Comparison of ENCODE assay signal across 2 cellular contexts in the genomic region with DNA sequence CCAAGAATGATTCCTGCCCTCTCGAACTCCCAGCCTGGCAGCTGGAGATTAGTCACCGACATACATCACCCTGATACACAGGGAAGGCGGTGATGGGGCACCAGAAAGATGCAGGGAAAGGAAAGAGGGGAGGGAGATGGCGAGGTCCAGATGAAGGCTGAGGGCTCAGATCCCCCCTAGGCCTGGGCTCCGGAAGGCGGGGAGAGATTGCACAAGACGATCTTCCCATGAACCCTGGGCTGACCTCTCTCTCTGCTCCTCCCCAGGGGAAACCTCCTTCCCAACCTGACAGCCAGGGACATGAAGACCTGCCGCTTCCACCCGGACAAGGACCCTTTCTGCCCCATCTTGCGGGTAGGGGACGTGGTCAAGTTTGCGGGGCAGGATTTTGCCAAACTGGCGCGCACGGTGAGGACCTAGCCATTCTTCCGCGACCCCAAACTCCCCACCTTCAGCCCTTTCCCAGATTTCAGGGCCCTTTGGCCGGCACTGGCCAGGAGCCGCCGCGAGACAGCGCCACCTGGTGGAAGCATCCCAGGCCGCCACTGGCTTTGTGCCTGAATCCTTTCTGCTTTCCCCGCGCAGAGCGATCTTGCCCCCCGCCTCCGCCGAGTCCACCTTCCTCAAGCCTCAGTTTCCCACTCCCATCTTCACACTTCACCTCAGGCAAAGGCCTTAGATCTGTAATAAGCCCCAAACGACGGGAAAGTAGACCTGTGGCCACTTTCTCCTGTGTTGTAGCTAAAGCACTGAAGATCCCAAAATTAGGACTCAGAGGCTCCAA.
TF ChIP-seq lines count a peak whose summit lies in the region.

No MANE protein-coding gene starts in this region.

TF ChIP-seq in Ishikawa, 13 proteins besides CTCF, POLR2A, EP300 and RAD21:
- no peak for TF ChIP-seq EGR1 (IDR thresholded peaks at IDR 0.05)
- TF ChIP-seq NFIC (IDR thresholded peaks at IDR 0.05), result peak; percentile 47; the same call in 1 of the 2 replicates

TF ChIP-seq in HepG2, 621 proteins besides CTCF, POLR2A, EP300 and RAD21 (continues in another document):
- TF ChIP-seq ZNF790 (CRISPR knock-in tag; IDR thresholded peaks at IDR 0.05; ENCODE audit: borderline replicate concordance), result no peak
- TF ChIP-seq, protein P1, sequence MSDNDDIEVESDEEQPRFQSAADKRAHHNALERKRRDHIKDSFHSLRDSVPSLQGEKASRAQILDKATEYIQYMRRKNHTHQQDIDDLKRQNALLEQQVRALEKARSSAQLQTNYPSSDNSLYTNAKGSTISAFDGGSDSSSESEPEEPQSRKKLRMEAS (IDR thresholded peaks at IDR 0.05), result 0 out of 2 replicates have a peak, but pooled peaks have one; percentile 23
- no peak for TF ChIP-seq ZNF235 (CRISPR knock-in tag; IDR thresholded peaks at IDR 0.05; ENCODE audit: borderline replicate concordance)
- TF ChIP-seq, protein P2, sequence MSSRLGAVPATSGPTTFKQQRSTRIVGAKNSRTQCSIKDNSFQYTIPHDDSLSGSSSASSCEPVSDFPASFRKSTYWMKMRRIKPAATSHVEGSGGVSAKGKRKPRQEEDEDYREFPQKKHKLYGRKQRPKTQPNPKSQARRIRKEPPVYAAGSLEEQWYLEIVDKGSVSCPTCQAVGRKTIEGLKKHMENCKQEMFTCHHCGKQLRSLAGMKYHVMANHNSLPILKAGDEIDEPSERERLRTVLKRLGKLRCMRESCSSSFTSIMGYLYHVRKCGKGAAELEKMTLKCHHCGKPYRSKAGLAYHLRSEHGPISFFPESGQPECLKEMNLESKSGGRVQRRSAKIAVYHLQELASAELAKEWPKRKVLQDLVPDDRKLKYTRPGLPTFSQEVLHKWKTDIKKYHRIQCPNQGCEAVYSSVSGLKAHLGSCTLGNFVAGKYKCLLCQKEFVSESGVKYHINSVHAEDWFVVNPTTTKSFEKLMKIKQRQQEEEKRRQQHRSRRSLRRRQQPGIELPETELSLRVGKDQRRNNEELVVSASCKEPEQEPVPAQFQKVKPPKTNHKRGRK (CRISPR knock-in tag; IDR thresholded peaks at IDR 0.05), result no peak
- TF ChIP-seq MIER3 (CRISPR knock-in tag; IDR thresholded peaks at IDR 0.05; ENCODE audit: borderline replicate concordance), result no peak
- no peak for TF ChIP-seq ZNF451 (CRISPR knock-in tag; IDR thresholded peaks at IDR 0.05)
- no peak for TF ChIP-seq JARID2 (CRISPR knock-in tag; IDR thresholded peaks at IDR 0.05; ENCODE audit: insufficient replicate concordance)
- no peak for TF ChIP-seq ZNF780A (CRISPR knock-in tag; IDR thresholded peaks at IDR 0.05)
- no peak for TF ChIP-seq THYN1 (CRISPR knock-in tag; IDR thresholded peaks at IDR 0.05; ENCODE audit: borderline replicate concordance, low read depth)
- no peak for TF ChIP-seq AGO1 (IDR thresholded peaks at IDR 0.05; ENCODE audit: low read depth, low read length, poor library complexity, severe bottlenecking)
- TF ChIP-seq, protein P3, sequence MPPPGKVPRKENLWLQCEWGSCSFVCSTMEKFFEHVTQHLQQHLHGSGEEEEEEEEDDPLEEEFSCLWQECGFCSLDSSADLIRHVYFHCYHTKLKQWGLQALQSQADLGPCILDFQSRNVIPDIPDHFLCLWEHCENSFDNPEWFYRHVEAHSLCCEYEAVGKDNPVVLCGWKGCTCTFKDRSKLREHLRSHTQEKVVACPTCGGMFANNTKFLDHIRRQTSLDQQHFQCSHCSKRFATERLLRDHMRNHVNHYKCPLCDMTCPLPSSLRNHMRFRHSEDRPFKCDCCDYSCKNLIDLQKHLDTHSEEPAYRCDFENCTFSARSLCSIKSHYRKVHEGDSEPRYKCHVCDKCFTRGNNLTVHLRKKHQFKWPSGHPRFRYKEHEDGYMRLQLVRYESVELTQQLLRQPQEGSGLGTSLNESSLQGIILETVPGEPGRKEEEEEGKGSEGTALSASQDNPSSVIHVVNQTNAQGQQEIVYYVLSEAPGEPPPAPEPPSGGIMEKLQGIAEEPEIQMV (CRISPR knock-in tag; IDR thresholded peaks at IDR 0.05; ENCODE audit: low read depth), result no peak
- TF ChIP-seq, protein P4, sequence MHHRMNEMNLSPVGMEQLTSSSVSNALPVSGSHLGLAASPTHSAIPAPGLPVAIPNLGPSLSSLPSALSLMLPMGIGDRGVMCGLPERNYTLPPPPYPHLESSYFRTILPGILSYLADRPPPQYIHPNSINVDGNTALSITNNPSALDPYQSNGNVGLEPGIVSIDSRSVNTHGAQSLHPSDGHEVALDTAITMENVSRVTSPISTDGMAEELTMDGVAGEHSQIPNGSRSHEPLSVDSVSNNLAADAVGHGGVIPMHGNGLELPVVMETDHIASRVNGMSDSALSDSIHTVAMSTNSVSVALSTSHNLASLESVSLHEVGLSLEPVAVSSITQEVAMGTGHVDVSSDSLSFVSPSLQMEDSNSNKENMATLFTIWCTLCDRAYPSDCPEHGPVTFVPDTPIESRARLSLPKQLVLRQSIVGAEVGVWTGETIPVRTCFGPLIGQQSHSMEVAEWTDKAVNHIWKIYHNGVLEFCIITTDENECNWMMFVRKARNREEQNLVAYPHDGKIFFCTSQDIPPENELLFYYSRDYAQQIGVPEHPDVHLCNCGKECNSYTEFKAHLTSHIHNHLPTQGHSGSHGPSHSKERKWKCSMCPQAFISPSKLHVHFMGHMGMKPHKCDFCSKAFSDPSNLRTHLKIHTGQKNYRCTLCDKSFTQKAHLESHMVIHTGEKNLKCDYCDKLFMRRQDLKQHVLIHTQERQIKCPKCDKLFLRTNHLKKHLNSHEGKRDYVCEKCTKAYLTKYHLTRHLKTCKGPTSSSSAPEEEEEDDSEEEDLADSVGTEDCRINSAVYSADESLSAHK (CRISPR knock-in tag; IDR thresholded peaks at IDR 0.05; ENCODE audit: borderline replicate concordance), result no peak
- no peak for TF ChIP-seq ZNF761 (CRISPR knock-in tag; conservative IDR thresholded peaks at IDR 0.05)
- TF ChIP-seq RCOR2 (CRISPR knock-in tag; IDR thresholded peaks at IDR 0.05), result no peak
- TF ChIP-seq ZNF644 (CRISPR knock-in tag; IDR thresholded peaks at IDR 0.05; ENCODE audit: low read depth), result no peak
- no peak for TF ChIP-seq MAZ (IDR thresholded peaks at IDR 0.05; ENCODE audit: borderline replicate concordance, low read depth, low read length)
- no peak; the same call in 1 of the 2 replicates for TF ChIP-seq MAZ (CRISPR knock-in tag; IDR thresholded peaks at IDR 0.05; ENCODE audit: low read depth)
- 0 out of 2 replicates have a peak, but pooled peaks have one; percentile 21 for TF ChIP-seq TARDBP (CRISPR knock-in tag; IDR thresholded peaks at IDR 0.05)
- no peak for TF ChIP-seq ZKSCAN1 (IDR thresholded peaks at IDR 0.05; ENCODE audit: low read length)
- TF ChIP-seq ZNF251 (CRISPR knock-in tag; IDR thresholded peaks at IDR 0.05), result no peak
- TF ChIP-seq ZNF557 (CRISPR knock-in tag; IDR thresholded peaks at IDR 0.05), result no peak
- TF ChIP-seq TAF1 (CRISPR knock-in tag; IDR thresholded peaks at IDR 0.05), result no peak
- TF ChIP-seq ZSCAN20 (CRISPR knock-in tag; IDR thresholded peaks at IDR 0.05; ENCODE audit: borderline replicate concordance), result no peak
- TF ChIP-seq, protein P5, sequence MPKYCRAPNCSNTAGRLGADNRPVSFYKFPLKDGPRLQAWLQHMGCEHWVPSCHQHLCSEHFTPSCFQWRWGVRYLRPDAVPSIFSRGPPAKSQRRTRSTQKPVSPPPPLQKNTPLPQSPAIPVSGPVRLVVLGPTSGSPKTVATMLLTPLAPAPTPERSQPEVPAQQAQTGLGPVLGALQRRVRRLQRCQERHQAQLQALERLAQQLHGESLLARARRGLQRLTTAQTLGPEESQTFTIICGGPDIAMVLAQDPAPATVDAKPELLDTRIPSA (CRISPR knock-in tag; IDR thresholded peaks at IDR 0.05; ENCODE audit: borderline replicate concordance), result no peak
- peak; percentile 61; the same call in 1 of the 2 replicates for TF ChIP-seq POGZ (CRISPR knock-in tag; IDR thresholded peaks at IDR 0.05)
- TF ChIP-seq TCF7 (IDR thresholded peaks at IDR 0.05; ENCODE audit: low read depth), result no peak
- TF ChIP-seq, protein P6, sequence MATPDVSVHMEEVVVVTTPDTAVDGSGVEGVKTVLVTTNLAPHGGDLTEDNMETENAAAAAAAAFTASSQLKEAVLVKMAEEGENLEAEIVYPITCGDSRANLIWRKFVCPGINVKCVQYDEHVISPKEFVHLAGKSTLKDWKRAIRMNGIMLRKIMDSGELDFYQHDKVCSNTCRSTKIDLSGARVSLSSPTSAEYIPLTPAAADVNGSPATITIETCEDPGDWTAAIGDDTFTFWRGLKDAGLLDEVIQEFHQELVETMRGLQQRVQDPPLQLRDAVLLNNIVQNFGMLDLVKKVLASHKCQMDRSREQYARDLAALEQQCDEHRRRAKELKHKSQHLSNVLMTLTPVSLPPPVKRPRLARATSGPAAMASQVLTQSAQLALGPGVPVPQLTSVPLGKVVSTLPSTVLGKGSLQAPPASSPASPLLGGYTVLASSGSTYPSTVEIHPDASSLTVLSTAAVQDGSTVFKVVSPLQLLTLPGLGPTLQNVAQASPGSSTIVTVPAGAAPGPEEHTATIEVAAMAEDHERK (CRISPR knock-in tag; IDR thresholded peaks at IDR 0.05; ENCODE audit: low read depth), result no peak
- TF ChIP-seq SALL1 (CRISPR knock-in tag; IDR thresholded peaks at IDR 0.05), result peak; percentile 66; the same call in 1 of the 2 replicates
- no peak; the same call in 1 of the 2 replicates for TF ChIP-seq ZMYM3 (CRISPR knock-in tag; IDR thresholded peaks at IDR 0.05)
- TF ChIP-seq PTBP1 (IDR thresholded peaks at IDR 0.05; ENCODE audit: low read depth, low read length, poor library complexity, severe bottlenecking), result peak; percentile 50
- peak; percentile 76 for TF ChIP-seq NR2F6 (IDR thresholded peaks at IDR 0.05)
- TF ChIP-seq NR2F6 (CRISPR knock-in tag; IDR thresholded peaks at IDR 0.05), result peak; percentile 61
- TF ChIP-seq ZNF143 (CRISPR knock-in tag; IDR thresholded peaks at IDR 0.05), result peak; percentile 33; the same call in 1 of the 2 replicates
- no peak for TF ChIP-seq ZNF382 (CRISPR knock-in tag; IDR thresholded peaks at IDR 0.05; ENCODE audit: borderline replicate concordance)
- TF ChIP-seq, protein P7, sequence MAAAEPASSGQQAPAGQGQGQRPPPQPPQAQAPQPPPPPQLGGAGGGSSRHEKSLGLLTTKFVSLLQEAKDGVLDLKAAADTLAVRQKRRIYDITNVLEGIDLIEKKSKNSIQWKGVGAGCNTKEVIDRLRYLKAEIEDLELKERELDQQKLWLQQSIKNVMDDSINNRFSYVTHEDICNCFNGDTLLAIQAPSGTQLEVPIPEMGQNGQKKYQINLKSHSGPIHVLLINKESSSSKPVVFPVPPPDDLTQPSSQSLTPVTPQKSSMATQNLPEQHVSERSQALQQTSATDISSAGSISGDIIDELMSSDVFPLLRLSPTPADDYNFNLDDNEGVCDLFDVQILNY (CRISPR knock-in tag; conservative IDR thresholded peaks at IDR 0.05), result no peak
- TF ChIP-seq DR1 (CRISPR knock-in tag; IDR thresholded peaks at IDR 0.05), result no peak
- no peak for TF ChIP-seq ZNF44 (CRISPR knock-in tag; IDR thresholded peaks at IDR 0.05)
- TF ChIP-seq CBFB (CRISPR knock-in tag; IDR thresholded peaks at IDR 0.05), result no peak
- TF ChIP-seq NCOA5 (CRISPR knock-in tag; IDR thresholded peaks at IDR 0.05), result no peak
- TF ChIP-seq SP2 (CRISPR knock-in tag; IDR thresholded peaks at IDR 0.05), result no peak
- TF ChIP-seq CHD4 (IDR thresholded peaks at IDR 0.05; ENCODE audit: borderline replicate concordance, low read length), result no peak
- TF ChIP-seq, protein P8, sequence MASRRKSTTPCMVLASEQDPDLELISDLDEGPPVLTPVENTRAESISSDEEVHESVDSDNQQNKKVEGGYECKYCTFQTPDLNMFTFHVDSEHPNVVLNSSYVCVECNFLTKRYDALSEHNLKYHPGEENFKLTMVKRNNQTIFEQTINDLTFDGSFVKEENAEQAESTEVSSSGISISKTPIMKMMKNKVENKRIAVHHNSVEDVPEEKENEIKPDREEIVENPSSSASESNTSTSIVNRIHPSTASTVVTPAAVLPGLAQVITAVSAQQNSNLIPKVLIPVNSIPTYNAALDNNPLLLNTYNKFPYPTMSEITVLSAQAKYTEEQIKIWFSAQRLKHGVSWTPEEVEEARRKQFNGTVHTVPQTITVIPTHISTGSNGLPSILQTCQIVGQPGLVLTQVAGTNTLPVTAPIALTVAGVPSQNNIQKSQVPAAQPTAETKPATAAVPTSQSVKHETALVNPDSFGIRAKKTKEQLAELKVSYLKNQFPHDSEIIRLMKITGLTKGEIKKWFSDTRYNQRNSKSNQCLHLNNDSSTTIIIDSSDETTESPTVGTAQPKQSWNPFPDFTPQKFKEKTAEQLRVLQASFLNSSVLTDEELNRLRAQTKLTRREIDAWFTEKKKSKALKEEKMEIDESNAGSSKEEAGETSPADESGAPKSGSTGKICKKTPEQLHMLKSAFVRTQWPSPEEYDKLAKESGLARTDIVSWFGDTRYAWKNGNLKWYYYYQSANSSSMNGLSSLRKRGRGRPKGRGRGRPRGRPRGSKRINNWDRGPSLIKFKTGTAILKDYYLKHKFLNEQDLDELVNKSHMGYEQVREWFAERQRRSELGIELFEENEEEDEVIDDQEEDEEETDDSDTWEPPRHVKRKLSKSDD (CRISPR knock-in tag; IDR thresholded peaks at IDR 0.05; ENCODE audit: low read depth), result no peak
- TF ChIP-seq, protein P9, sequence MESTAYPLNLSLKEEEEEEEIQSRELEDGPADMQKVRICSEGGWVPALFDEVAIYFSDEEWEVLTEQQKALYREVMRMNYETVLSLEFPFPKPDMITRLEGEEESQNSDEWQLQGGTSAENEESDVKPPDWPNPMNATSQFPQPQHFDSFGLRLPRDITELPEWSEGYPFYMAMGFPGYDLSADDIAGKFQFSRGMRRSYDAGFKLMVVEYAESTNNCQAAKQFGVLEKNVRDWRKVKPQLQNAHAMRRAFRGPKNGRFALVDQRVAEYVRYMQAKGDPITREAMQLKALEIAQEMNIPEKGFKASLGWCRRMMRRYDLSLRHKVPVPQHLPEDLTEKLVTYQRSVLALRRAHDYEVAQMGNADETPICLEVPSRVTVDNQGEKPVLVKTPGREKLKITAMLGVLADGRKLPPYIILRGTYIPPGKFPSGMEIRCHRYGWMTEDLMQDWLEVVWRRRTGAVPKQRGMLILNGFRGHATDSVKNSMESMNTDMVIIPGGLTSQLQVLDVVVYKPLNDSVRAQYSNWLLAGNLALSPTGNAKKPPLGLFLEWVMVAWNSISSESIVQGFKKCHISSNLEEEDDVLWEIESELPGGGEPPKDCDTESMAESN (CRISPR knock-in tag; conservative IDR thresholded peaks at IDR 0.05), result no peak
- TF ChIP-seq ERF (CRISPR knock-in tag; IDR thresholded peaks at IDR 0.05), result no peak
- no peak for TF ChIP-seq ZBTB21 (CRISPR knock-in tag; IDR thresholded peaks at IDR 0.05)
- TF ChIP-seq, protein P10, sequence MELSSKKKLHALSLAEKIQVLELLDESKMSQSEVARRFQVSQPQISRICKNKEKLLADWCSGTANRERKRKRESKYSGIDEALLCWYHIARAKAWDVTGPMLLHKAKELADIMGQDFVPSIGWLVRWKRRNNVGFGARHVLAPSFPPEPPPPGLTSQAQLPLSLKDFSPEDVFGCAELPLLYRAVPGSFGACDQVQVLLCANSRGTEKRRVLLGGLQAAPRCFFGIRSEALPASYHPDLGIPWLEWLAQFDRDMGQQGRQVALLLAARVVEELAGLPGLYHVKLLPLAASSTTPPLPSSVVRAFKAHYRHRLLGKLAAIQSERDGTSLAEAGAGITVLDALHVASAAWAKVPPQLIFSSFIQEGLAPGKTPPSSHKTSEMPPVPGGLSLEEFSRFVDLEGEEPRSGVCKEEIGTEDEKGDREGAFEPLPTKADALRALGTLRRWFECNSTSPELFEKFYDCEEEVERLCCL (CRISPR knock-in tag; IDR thresholded peaks at IDR 0.05; ENCODE audit: borderline replicate concordance), result no peak
